Comparison of ENCODE assay signal across 1 cellular context in the genomic region with DNA sequence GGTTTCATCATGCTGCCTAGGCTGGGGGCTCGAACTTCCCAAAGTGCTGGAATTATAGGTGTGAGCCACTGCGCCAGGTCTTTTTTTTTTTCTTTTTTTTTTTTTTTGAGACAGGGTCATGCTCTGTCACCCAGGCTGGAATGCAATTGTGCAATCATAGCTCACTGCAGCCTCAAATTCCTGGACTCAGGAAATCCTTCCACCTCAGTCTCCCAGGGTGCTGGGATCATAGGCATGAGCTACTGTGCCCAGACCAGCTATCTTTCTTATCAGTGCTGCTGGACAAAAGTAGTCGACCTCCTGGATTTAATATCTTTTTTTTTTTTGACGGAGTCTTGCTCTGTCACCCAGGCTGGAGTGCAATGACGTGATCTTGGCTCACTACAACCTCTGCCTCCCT.
TF ChIP-seq lines count a peak whose summit lies in the region.

No MANE protein-coding gene starts in this region.

TF ChIP-seq in HepG2, 621 proteins besides CTCF, POLR2A, EP300 and RAD21 (continued from another document and continues in another):
- TF ChIP-seq, protein P1, sequence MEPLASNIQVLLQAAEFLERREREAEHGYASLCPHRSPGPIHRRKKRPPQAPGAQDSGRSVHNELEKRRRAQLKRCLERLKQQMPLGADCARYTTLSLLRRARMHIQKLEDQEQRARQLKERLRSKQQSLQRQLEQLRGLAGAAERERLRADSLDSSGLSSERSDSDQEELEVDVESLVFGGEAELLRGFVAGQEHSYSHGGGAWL (CRISPR knock-in tag; IDR thresholded peaks at IDR 0.05): no peak
- TF ChIP-seq CREM (IDR thresholded peaks at IDR 0.05) (no peak), CREM (CRISPR knock-in tag; IDR thresholded peaks at IDR 0.05) (no peak), RBM39 (IDR thresholded peaks at IDR 0.05; ENCODE audit: low read depth, low read length, poor library complexity, severe bottlenecking) (no peak), POGZ (CRISPR knock-in tag; IDR thresholded peaks at IDR 0.05) (peak; percentile 64; the same call in 1 of the 2 replicates), RXRB (CRISPR knock-in tag; IDR thresholded peaks at IDR 0.05; ENCODE audit: borderline replicate concordance) (peak; percentile 46; the same call in 1 of the 2 replicates), DNMT1 (CRISPR knock-in tag; IDR thresholded peaks at IDR 0.05) (no peak), ZSCAN31 (CRISPR knock-in tag; IDR thresholded peaks at IDR 0.05; ENCODE audit: low read depth) (no peak), TOPORS (CRISPR knock-in tag; IDR thresholded peaks at IDR 0.05) (no peak), MEIS1 (CRISPR knock-in tag; IDR thresholded peaks at IDR 0.05; ENCODE audit: borderline replicate concordance) (no peak), ADNP (CRISPR knock-in tag; IDR thresholded peaks at IDR 0.05) (no peak), AGO2 (optimal IDR thresholded peaks at IDR 0.05; ENCODE audit: low read depth, low read length) (no peak), SUZ12 (IDR thresholded peaks at IDR 0.05; ENCODE audit: low read depth, low read length) (no peak), ZNF317 (CRISPR knock-in tag; IDR thresholded peaks at IDR 0.05) (no peak), KDM5B (CRISPR knock-in tag; IDR thresholded peaks at IDR 0.05; ENCODE audit: borderline replicate concordance) (no peak)
- TF ChIP-seq, protein P2, sequence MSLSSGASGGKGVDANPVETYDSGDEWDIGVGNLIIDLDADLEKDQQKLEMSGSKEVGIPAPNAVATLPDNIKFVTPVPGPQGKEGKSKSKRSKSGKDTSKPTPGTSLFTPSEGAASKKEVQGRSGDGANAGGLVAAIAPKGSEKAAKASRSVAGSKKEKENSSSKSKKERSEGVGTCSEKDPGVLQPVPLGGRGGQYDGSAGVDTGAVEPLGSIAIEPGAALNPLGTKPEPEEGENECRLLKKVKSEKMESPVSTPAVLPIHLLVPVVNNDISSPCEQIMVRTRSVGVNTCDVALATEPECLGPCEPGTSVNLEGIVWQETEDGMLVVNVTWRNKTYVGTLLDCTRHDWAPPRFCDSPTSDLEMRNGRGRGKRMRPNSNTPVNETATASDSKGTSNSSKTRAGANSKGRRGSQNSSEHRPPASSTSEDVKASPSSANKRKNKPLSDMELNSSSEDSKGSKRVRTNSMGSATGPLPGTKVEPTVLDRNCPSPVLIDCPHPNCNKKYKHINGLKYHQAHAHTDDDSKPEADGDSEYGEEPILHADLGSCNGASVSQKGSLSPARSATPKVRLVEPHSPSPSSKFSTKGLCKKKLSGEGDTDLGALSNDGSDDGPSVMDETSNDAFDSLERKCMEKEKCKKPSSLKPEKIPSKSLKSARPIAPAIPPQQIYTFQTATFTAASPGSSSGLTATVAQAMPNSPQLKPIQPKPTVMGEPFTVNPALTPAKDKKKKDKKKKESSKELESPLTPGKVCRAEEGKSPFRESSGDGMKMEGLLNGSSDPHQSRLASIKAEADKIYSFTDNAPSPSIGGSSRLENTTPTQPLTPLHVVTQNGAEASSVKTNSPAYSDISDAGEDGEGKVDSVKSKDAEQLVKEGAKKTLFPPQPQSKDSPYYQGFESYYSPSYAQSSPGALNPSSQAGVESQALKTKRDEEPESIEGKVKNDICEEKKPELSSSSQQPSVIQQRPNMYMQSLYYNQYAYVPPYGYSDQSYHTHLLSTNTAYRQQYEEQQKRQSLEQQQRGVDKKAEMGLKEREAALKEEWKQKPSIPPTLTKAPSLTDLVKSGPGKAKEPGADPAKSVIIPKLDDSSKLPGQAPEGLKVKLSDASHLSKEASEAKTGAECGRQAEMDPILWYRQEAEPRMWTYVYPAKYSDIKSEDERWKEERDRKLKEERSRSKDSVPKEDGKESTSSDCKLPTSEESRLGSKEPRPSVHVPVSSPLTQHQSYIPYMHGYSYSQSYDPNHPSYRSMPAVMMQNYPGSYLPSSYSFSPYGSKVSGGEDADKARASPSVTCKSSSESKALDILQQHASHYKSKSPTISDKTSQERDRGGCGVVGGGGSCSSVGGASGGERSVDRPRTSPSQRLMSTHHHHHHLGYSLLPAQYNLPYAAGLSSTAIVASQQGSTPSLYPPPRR (CRISPR knock-in tag; IDR thresholded peaks at IDR 0.05; ENCODE audit: borderline replicate concordance): no peak
- TF ChIP-seq, protein P3, sequence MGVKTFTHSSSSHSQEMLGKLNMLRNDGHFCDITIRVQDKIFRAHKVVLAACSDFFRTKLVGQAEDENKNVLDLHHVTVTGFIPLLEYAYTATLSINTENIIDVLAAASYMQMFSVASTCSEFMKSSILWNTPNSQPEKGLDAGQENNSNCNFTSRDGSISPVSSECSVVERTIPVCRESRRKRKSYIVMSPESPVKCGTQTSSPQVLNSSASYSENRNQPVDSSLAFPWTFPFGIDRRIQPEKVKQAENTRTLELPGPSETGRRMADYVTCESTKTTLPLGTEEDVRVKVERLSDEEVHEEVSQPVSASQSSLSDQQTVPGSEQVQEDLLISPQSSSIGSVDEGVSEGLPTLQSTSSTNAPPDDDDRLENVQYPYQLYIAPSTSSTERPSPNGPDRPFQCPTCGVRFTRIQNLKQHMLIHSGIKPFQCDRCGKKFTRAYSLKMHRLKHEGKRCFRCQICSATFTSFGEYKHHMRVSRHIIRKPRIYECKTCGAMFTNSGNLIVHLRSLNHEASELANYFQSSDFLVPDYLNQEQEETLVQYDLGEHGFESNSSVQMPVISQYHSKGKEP (CRISPR knock-in tag; IDR thresholded peaks at IDR 0.05): no peak
- TF ChIP-seq, protein P4, sequence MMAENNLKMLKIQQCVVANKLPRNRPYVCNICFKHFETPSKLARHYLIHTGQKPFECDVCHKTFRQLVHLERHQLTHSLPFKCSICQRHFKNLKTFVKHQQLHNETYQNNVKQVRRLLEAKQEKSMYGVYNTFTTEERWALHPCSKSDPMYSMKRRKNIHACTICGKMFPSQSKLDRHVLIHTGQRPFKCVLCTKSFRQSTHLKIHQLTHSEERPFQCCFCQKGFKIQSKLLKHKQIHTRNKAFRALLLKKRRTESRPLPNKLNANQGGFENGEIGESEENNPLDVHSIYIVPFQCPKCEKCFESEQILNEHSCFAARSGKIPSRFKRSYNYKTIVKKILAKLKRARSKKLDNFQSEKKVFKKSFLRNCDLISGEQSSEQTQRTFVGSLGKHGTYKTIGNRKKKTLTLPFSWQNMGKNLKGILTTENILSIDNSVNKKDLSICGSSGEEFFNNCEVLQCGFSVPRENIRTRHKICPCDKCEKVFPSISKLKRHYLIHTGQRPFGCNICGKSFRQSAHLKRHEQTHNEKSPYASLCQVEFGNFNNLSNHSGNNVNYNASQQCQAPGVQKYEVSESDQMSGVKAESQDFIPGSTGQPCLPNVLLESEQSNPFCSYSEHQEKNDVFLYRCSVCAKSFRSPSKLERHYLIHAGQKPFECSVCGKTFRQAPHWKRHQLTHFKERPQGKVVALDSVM (CRISPR knock-in tag; IDR thresholded peaks at IDR 0.05): peak; percentile 95
- TF ChIP-seq, protein P5, sequence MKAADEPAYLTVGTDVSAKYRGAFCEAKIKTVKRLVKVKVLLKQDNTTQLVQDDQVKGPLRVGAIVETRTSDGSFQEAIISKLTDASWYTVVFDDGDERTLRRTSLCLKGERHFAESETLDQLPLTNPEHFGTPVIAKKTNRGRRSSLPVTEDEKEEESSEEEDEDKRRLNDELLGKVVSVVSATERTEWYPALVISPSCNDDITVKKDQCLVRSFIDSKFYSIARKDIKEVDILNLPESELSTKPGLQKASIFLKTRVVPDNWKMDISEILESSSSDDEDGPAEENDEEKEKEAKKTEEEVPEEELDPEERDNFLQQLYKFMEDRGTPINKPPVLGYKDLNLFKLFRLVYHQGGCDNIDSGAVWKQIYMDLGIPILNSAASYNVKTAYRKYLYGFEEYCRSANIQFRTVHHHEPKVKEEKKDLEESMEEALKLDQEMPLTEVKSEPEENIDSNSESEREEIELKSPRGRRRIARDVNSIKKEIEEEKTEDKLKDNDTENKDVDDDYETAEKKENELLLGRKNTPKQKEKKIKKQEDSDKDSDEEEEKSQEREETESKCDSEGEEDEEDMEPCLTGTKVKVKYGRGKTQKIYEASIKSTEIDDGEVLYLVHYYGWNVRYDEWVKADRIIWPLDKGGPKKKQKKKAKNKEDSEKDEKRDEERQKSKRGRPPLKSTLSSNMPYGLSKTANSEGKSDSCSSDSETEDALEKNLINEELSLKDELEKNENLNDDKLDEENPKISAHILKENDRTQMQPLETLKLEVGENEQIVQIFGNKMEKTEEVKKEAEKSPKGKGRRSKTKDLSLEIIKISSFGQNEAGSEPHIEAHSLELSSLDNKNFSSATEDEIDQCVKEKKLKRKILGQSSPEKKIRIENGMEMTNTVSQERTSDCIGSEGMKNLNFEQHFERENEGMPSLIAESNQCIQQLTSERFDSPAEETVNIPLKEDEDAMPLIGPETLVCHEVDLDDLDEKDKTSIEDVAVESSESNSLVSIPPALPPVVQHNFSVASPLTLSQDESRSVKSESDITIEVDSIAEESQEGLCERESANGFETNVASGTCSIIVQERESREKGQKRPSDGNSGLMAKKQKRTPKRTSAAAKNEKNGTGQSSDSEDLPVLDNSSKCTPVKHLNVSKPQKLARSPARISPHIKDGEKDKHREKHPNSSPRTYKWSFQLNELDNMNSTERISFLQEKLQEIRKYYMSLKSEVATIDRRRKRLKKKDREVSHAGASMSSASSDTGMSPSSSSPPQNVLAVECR (CRISPR knock-in tag; IDR thresholded peaks at IDR 0.05; ENCODE audit: borderline replicate concordance): no peak; the same call in 1 of the 2 replicates
- TF ChIP-seq, protein P6, sequence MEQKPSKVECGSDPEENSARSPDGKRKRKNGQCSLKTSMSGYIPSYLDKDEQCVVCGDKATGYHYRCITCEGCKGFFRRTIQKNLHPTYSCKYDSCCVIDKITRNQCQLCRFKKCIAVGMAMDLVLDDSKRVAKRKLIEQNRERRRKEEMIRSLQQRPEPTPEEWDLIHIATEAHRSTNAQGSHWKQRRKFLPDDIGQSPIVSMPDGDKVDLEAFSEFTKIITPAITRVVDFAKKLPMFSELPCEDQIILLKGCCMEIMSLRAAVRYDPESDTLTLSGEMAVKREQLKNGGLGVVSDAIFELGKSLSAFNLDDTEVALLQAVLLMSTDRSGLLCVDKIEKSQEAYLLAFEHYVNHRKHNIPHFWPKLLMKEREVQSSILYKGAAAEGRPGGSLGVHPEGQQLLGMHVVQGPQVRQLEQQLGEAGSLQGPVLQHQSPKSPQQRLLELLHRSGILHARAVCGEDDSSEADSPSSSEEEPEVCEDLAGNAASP (CRISPR knock-in tag; IDR thresholded peaks at IDR 0.05; ENCODE audit: borderline replicate concordance): peak; percentile 19; the same call in 1 of the 2 replicates
- TF ChIP-seq, protein P7, sequence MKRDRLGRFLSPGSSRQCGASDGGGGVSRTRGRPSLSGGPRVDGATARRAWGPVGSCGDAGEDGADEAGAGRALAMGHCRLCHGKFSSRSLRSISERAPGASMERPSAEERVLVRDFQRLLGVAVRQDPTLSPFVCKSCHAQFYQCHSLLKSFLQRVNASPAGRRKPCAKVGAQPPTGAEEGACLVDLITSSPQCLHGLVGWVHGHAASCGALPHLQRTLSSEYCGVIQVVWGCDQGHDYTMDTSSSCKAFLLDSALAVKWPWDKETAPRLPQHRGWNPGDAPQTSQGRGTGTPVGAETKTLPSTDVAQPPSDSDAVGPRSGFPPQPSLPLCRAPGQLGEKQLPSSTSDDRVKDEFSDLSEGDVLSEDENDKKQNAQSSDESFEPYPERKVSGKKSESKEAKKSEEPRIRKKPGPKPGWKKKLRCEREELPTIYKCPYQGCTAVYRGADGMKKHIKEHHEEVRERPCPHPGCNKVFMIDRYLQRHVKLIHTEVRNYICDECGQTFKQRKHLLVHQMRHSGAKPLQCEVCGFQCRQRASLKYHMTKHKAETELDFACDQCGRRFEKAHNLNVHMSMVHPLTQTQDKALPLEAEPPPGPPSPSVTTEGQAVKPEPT (CRISPR knock-in tag; IDR thresholded peaks at IDR 0.05; ENCODE audit: low read depth): no peak
- TF ChIP-seq, protein P8, sequence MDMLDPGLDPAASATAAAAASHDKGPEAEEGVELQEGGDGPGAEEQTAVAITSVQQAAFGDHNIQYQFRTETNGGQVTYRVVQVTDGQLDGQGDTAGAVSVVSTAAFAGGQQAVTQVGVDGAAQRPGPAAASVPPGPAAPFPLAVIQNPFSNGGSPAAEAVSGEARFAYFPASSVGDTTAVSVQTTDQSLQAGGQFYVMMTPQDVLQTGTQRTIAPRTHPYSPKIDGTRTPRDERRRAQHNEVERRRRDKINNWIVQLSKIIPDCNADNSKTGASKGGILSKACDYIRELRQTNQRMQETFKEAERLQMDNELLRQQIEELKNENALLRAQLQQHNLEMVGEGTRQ (IDR thresholded peaks at IDR 0.05; ENCODE audit: low read depth, low read length): no peak
- TF ChIP-seq, protein P8 (CRISPR knock-in tag; IDR thresholded peaks at IDR 0.05; ENCODE audit: borderline replicate concordance): no peak
- TF ChIP-seq, protein P9, sequence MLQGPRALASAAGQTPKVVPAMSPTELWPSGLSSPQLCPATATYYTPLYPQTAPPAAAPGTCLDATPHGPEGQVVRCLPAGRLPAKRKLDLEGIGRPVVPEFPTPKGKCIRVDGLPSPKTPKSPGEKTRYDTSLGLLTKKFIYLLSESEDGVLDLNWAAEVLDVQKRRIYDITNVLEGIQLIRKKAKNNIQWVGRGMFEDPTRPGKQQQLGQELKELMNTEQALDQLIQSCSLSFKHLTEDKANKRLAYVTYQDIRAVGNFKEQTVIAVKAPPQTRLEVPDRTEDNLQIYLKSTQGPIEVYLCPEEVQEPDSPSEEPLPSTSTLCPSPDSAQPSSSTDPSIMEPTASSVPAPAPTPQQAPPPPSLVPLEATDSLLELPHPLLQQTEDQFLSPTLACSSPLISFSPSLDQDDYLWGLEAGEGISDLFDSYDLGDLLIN (CRISPR knock-in tag; IDR thresholded peaks at IDR 0.05; ENCODE audit: borderline replicate concordance): no peak
- TF ChIP-seq, protein P10, sequence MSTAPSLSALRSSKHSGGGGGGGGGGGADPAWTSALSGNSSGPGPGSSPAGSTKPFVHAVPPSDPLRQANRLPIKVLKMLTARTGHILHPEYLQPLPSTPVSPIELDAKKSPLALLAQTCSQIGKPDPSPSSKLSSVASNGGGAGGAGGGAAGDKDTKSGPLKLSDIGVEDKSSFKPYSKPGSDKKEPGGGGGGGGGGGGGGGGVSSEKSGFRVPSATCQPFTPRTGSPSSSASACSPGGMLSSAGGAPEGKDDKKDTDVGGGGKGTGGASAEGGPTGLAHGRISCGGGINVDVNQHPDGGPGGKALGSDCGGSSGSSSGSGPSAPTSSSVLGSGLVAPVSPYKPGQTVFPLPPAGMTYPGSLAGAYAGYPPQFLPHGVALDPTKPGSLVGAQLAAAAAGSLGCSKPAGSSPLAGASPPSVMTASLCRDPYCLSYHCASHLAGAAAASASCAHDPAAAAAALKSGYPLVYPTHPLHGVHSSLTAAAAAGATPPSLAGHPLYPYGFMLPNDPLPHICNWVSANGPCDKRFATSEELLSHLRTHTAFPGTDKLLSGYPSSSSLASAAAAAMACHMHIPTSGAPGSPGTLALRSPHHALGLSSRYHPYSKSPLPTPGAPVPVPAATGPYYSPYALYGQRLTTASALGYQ (CRISPR knock-in tag; IDR thresholded peaks at IDR 0.05): no peak
